In the genomic region with DNA sequence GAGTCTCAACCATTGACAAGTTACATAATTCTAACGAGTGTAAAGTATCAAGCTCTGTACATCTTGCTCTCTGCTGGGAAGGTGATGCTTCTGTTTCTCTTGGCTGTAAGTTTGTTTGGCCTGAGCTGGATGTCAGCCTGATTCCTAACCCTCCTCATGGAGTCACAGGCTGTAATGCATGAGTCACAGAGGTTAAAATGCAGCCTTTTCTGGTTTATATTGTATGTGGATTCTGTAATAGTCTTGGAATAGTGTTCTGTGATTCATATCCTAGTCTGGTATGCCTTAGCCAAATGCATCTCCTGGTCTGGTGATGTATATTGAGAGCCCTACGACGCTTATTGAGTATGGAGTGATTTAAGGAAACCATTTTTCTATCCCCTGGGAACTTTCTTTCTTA, we compare ENCODE assay signal across 2 cellular contexts.
TF ChIP-seq lines count a peak whose summit lies in the region.

No MANE protein-coding gene starts in this region.

TF ChIP-seq in liver, 16 proteins besides CTCF, POLR2A, EP300 and RAD21 (continued from another document):
- TF ChIP-seq, protein P1, sequence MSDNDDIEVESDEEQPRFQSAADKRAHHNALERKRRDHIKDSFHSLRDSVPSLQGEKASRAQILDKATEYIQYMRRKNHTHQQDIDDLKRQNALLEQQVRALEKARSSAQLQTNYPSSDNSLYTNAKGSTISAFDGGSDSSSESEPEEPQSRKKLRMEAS (IDR thresholded peaks at IDR 0.05): peak; percentile 74
- TF ChIP-seq YY1 (IDR thresholded peaks at IDR 0.05) (peak; percentile 40), GABPA (IDR thresholded peaks at IDR 0.05 in 1 of 2, conservative IDR thresholded peaks at IDR 0.05 in 1 of 2) (peak in 1 of 2 donors; percentile 57), SP1 (IDR thresholded peaks at IDR 0.05) (peak; percentile 18), HNF4G (IDR thresholded peaks at IDR 0.05) (no peak), FOXA1 (IDR thresholded peaks at IDR 0.05) (no peak), NR2F2 (IDR thresholded peaks at IDR 0.05) (peak; percentile 55), JUND (IDR thresholded peaks at IDR 0.05) (peak; percentile 86 to 99), TAF1 (conservative IDR thresholded peaks at IDR 0.05) (no peak), RXRA (IDR thresholded peaks at IDR 0.05) (peak in 1 of 2 donors; percentile 91), FOXA2 (IDR thresholded peaks at IDR 0.05) (peak; percentile 46)
- TF ChIP-seq, protein P2, sequence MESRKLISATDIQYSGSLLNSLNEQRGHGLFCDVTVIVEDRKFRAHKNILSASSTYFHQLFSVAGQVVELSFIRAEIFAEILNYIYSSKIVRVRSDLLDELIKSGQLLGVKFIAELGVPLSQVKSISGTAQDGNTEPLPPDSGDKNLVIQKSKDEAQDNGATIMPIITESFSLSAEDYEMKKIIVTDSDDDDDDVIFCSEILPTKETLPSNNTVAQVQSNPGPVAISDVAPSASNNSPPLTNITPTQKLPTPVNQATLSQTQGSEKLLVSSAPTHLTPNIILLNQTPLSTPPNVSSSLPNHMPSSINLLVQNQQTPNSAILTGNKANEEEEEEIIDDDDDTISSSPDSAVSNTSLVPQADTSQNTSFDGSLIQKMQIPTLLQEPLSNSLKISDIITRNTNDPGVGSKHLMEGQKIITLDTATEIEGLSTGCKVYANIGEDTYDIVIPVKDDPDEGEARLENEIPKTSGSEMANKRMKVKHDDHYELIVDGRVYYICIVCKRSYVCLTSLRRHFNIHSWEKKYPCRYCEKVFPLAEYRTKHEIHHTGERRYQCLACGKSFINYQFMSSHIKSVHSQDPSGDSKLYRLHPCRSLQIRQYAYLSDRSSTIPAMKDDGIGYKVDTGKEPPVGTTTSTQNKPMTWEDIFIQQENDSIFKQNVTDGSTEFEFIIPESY (IDR thresholded peaks at IDR 0.05): peak; percentile 50
- TF ChIP-seq, protein P3, sequence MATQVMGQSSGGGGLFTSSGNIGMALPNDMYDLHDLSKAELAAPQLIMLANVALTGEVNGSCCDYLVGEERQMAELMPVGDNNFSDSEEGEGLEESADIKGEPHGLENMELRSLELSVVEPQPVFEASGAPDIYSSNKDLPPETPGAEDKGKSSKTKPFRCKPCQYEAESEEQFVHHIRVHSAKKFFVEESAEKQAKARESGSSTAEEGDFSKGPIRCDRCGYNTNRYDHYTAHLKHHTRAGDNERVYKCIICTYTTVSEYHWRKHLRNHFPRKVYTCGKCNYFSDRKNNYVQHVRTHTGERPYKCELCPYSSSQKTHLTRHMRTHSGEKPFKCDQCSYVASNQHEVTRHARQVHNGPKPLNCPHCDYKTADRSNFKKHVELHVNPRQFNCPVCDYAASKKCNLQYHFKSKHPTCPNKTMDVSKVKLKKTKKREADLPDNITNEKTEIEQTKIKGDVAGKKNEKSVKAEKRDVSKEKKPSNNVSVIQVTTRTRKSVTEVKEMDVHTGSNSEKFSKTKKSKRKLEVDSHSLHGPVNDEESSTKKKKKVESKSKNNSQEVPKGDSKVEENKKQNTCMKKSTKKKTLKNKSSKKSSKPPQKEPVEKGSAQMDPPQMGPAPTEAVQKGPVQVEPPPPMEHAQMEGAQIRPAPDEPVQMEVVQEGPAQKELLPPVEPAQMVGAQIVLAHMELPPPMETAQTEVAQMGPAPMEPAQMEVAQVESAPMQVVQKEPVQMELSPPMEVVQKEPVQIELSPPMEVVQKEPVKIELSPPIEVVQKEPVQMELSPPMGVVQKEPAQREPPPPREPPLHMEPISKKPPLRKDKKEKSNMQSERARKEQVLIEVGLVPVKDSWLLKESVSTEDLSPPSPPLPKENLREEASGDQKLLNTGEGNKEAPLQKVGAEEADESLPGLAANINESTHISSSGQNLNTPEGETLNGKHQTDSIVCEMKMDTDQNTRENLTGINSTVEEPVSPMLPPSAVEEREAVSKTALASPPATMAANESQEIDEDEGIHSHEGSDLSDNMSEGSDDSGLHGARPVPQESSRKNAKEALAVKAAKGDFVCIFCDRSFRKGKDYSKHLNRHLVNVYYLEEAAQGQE (IDR thresholded peaks at IDR 0.05): peak; percentile 46
- TF ChIP-seq, protein P4, sequence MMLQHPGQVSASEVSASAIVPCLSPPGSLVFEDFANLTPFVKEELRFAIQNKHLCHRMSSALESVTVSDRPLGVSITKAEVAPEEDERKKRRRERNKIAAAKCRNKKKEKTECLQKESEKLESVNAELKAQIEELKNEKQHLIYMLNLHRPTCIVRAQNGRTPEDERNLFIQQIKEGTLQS (IDR thresholded peaks at IDR 0.05): peak; percentile 58

TF ChIP-seq in HepG2, 621 proteins besides CTCF, POLR2A, EP300 and RAD21 (continued from another document):
- TF ChIP-seq, protein P5, sequence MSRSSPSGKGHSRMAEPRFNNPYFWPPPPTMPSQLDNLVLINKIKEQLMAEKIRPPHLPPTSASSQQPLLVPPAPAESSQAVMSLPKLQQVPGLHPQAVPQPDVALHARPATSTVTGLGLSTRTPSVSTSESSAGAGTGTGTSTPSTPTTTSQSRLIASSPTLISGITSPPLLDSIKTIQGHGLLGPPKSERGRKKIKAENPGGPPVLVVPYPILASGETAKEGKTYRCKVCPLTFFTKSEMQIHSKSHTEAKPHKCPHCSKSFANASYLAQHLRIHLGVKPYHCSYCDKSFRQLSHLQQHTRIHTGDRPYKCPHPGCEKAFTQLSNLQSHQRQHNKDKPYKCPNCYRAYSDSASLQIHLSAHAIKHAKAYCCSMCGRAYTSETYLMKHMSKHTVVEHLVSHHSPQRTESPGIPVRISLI (CRISPR knock-in tag; IDR thresholded peaks at IDR 0.05; ENCODE audit: borderline replicate concordance): no peak
- TF ChIP-seq ESRRA (CRISPR knock-in tag; IDR thresholded peaks at IDR 0.05; ENCODE audit: low read depth): no peak
- TF ChIP-seq, protein P6, sequence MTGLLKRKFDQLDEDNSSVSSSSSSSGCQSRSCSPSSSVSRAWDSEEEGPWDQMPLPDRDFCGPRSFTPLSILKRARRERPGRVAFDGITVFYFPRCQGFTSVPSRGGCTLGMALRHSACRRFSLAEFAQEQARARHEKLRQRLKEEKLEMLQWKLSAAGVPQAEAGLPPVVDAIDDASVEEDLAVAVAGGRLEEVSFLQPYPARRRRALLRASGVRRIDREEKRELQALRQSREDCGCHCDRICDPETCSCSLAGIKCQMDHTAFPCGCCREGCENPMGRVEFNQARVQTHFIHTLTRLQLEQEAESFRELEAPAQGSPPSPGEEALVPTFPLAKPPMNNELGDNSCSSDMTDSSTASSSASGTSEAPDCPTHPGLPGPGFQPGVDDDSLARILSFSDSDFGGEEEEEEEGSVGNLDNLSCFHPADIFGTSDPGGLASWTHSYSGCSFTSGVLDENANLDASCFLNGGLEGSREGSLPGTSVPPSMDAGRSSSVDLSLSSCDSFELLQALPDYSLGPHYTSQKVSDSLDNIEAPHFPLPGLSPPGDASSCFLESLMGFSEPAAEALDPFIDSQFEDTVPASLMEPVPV (CRISPR knock-in tag; IDR thresholded peaks at IDR 0.05): no peak
- no peak for TF ChIP-seq ZBTB21 (CRISPR knock-in tag; IDR thresholded peaks at IDR 0.05)
- TF ChIP-seq, protein P7, sequence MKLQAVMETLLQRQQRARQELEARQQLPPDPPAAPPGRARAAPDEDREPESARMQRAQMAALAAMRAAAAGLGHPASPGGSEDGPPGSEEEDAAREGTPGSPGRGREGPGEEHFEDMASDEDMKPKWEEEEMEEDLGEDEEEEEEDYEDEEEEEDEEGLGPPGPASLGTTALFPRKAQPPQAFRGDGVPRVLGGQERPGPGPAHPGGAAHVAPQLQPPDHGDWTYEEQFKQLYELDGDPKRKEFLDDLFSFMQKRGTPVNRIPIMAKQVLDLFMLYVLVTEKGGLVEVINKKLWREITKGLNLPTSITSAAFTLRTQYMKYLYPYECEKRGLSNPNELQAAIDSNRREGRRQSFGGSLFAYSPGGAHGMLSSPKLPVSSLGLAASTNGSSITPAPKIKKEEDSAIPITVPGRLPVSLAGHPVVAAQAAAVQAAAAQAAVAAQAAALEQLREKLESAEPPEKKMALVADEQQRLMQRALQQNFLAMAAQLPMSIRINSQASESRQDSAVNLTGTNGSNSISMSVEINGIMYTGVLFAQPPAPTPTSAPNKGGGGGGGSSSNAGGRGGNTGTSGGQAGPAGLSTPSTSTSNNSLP (IDR thresholded peaks at IDR 0.05; ENCODE audit: low read depth, low read length): no peak
- TF ChIP-seq TAF15 (IDR thresholded peaks at IDR 0.05; ENCODE audit: low read depth, low read length, poor library complexity, severe bottlenecking): no peak
- no peak for TF ChIP-seq HNF4A (CRISPR knock-in tag; IDR thresholded peaks at IDR 0.05)
- TF ChIP-seq MXI1 (IDR thresholded peaks at IDR 0.05; ENCODE audit: borderline replicate concordance, low read depth, low read length): no peak
- TF ChIP-seq, protein P8, sequence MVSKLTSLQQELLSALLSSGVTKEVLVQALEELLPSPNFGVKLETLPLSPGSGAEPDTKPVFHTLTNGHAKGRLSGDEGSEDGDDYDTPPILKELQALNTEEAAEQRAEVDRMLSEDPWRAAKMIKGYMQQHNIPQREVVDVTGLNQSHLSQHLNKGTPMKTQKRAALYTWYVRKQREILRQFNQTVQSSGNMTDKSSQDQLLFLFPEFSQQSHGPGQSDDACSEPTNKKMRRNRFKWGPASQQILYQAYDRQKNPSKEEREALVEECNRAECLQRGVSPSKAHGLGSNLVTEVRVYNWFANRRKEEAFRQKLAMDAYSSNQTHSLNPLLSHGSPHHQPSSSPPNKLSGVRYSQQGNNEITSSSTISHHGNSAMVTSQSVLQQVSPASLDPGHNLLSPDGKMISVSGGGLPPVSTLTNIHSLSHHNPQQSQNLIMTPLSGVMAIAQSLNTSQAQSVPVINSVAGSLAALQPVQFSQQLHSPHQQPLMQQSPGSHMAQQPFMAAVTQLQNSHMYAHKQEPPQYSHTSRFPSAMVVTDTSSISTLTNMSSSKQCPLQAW (CRISPR knock-in tag; IDR thresholded peaks at IDR 0.05): no peak
- no peak for TF ChIP-seq HOXA9 (CRISPR knock-in tag; IDR thresholded peaks at IDR 0.05; ENCODE audit: borderline replicate concordance)
- no peak for TF ChIP-seq ZNF207 (IDR thresholded peaks at IDR 0.05; ENCODE audit: borderline replicate concordance)
TF ChIP-seq in HepG2: peak in this region for 0.
